8 cellular contexts compared by ENCODE assay signal in genomic region chr10:75137533-75138438, GRCh38. TPM values are rescaled to one million over a fixed set of nuclear protein-coding genes. Genes with fewer than 3 reads are reported as not detected.
DNase-seq lines count a peak whose midpoint lies in the region; ATAC-seq and TF ChIP-seq lines count a peak whose summit lies in the region.

No MANE protein-coding gene starts in this region.

- intact Hi-C loops in Calu3 (cut with micrococcal nuclease; ENCODE audit: unreplicated experiment), result no loop called here

- H3K27me3 Mint-ChIP-seq in Calu3 (ENCODE audit: unreplicated experiment), result no peaks in the 10 kb centered on the region

- H3K4me3 ChIP-seq in fibroblast of the aortic adventitia (ENCODE audit: low read depth, low read length), result no peak overlapping the region

- no TSS peak for BruUV-seq in Calu3 (replicated peaks; lab: Mats Ljungman, UMichigan)

- H3K9me3 Mint-ChIP-seq in Calu3 (ENCODE audit: low read depth, unreplicated experiment), result no peaks in the 10 kb centered on the region

- no peaks in the 10 kb centered on the region for H3K36me3 Mint-ChIP-seq in Calu3 (ENCODE audit: insufficient read depth, unreplicated experiment)

- H3K4me1 Mint-ChIP-seq in Calu3 (ENCODE audit: low read depth, unreplicated experiment), result peaks cover 25% of the 10 kb centered on the region

- DNase-seq in stimulated activated CD4-positive, alpha-beta T cell treated with anti-CD3 and anti-CD28 coated beads, Interleukin-12 subunit alpha, Interleukin-12 subunit beta, amount 100 ng/mL, for 48 hours (ENCODE audit: low read depth in 2 of 3, low spot score in 1 of 3), result peak; percentile 13 to 20 (median 18)
- DNase-seq in stimulated activated CD4-positive, alpha-beta T cell treated with anti-CD3 and anti-CD28 coated beads, Interleukin-12 subunit alpha, Interleukin-12 subunit beta, amount 100 ng/mL, for 4 hours, result no peak
- DNase-seq in fibroblast of the aortic adventitia (ENCODE audit: low read depth), result peak; percentile 67
- DNase-seq in stromal cell of bone marrow (ENCODE audit: low read depth), result peak; percentile 70
- DNase-seq in Calu3, result no peak
- no peak for DNase-seq in stimulated activated naive CD4-positive, alpha-beta T cell treated with Interleukin-2 at 50 U/mL for 16 hours (lab: John Stamatoyannopoulos, UW)
- DNase-seq in G401 (ENCODE audit: low spot score), result no peak

- CTCF ChIA-PET in Calu3 (lab: Charles Lee), result interaction anchor here (0.7 to 0.8 kb wide), 2 partner anchors 26 to 961 kb away, joined by 3 read pairs; partner anchors contain the start of gene SAMD8

- TF ChIP-seq CTCF in fibroblast of the aortic adventitia (IDR thresholded peaks at IDR 0.05; ENCODE audit: insufficient read depth, low read length) (no peak), Calu3 (IDR thresholded peaks at IDR 0.05; ENCODE audit: unreplicated experiment) (no peak)

- no peak overlapping the region for H3K4me3 Mint-ChIP-seq in Calu3 (ENCODE audit: low read depth, unreplicated experiment)

- in situ Hi-C loops in G401 (cut with HindIII; ENCODE audit: low sequenced_read_pairs), result no loop called here

- peak; percentile 71 for ATAC-seq in SK-N-SH treated with all-trans-retinoic acid at 6 μM for 48 hours

- H3K27ac Mint-ChIP-seq in Calu3 (ENCODE audit: unreplicated experiment), result no peak overlapping the region

TF ChIP-seq in SK-N-SH treated with all-trans-retinoic acid at 6 μM for 48 hours, 23 proteins besides CTCF, POLR2A, EP300 and RAD21:
- no peak for TF ChIP-seq CSRNP3 (CRISPR knock-in tag; IDR thresholded peaks at IDR 0.05)
- TF ChIP-seq GLIS3 (CRISPR knock-in tag; IDR thresholded peaks at IDR 0.05), result no peak
- no peak for TF ChIP-seq ZNF8 (CRISPR knock-in tag; IDR thresholded peaks at IDR 0.05)
- no peak for TF ChIP-seq RARB (CRISPR knock-in tag; IDR thresholded peaks at IDR 0.05)
- TF ChIP-seq OSR1 (CRISPR knock-in tag; IDR thresholded peaks at IDR 0.05), result no peak
- no peak for TF ChIP-seq PPARA (CRISPR knock-in tag; IDR thresholded peaks at IDR 0.05; ENCODE audit: borderline replicate concordance)
- TF ChIP-seq ZFP30 (CRISPR knock-in tag; IDR thresholded peaks at IDR 0.05), result no peak
- no peak for TF ChIP-seq ZC3H10 (CRISPR knock-in tag; IDR thresholded peaks at IDR 0.05)
- TF ChIP-seq, protein P1, sequence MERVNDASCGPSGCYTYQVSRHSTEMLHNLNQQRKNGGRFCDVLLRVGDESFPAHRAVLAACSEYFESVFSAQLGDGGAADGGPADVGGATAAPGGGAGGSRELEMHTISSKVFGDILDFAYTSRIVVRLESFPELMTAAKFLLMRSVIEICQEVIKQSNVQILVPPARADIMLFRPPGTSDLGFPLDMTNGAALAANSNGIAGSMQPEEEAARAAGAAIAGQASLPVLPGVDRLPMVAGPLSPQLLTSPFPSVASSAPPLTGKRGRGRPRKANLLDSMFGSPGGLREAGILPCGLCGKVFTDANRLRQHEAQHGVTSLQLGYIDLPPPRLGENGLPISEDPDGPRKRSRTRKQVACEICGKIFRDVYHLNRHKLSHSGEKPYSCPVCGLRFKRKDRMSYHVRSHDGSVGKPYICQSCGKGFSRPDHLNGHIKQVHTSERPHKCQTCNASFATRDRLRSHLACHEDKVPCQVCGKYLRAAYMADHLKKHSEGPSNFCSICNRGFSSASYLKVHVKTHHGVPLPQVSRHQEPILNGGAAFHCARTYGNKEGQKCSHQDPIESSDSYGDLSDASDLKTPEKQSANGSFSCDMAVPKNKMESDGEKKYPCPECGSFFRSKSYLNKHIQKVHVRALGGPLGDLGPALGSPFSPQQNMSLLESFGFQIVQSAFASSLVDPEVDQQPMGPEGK (CRISPR knock-in tag; IDR thresholded peaks at IDR 0.05; ENCODE audit: borderline replicate concordance), result no peak
- no peak for TF ChIP-seq ZNF565 (CRISPR knock-in tag; conservative IDR thresholded peaks at IDR 0.05; ENCODE audit: low read depth)
- TF ChIP-seq SNAI2 (CRISPR knock-in tag; IDR thresholded peaks at IDR 0.05), result no peak
- TF ChIP-seq ZFP3 (CRISPR knock-in tag; IDR thresholded peaks at IDR 0.05), result no peak

RNA-seq across cellular contexts. Expression of gene SAMD8, which starts 26.3 kb away (rescaled TPM):
- 29.3 and 38.1 TPM in 2 replicates for total RNA-seq in fibroblast of the aortic adventitia (ENCODE audit: low replicate concordance)
- 19.5 and 19.9 TPM in 2 replicates for total RNA-seq in Calu3 (2022)
- 14.9 and 18.2 TPM in 2 replicates for total RNA-seq in G401 (2014; rRNA removed; shearing (Covaris generic))

Comparison
In these comparisons a context has a peak if more than half of its experiments do, and no peak if none do; other contexts are left out.
1. DNase-seq: peak in stimulated activated CD4-positive, alpha-beta T cell treated with anti-CD3 and anti-CD28 coated beads, Interleukin-12 subunit alpha, Interleukin-12 subunit beta, amount 100 ng/mL, for 48 hours (3 of 3), fibroblast of the aortic adventitia (single experiment) and stromal cell of bone marrow (single experiment); none in stimulated activated CD4-positive, alpha-beta T cell treated with anti-CD3 and anti-CD28 coated beads, Interleukin-12 subunit alpha, Interleukin-12 subunit beta, amount 100 ng/mL, for 4 hours (single experiment), Calu3 (single experiment), stimulated activated naive CD4-positive, alpha-beta T cell treated with Interleukin-2 at 50 U/mL for 16 hours (single experiment) and G401 (single experiment).